ENCODE assay signal across 12 cellular contexts in genomic region chr18:3513481-3513880, GRCh38.
DNase-seq lines count a peak whose midpoint lies in the region; ATAC-seq and TF ChIP-seq lines count a peak whose summit lies in the region.
"Had no signal": no experiment of that assay in that cellular context is flagged by ENCODE, and none has a peak within 500 bp of the region (broad histone marks: within the 10 kb centered on the region; RNA-seq: fewer than 3 reads in every experiment).

No MANE protein-coding gene starts in this region.

- H3K27me3 ChIP-seq in parathyroid adenoma (ENCODE audit: control insufficient read depth, insufficient read depth, low read length), result no peaks in the 10 kb centered on the region
- H3K27me3 ChIP-seq: right atrium auricular region had no signal

- no peak for TF ChIP-seq CTCF in parathyroid adenoma (IDR thresholded peaks at IDR 0.05)

- H3K9ac ChIP-seq in parathyroid adenoma, result no peak overlapping the region
- H3K9ac ChIP-seq: KMS-11 had no signal

- no peaks in the 10 kb centered on the region for H3K9me3 Mint-ChIP-seq in activated CD4-positive, alpha-beta T cell treated with anti-CD3 and anti-CD28 coated beads for 36 hours (ENCODE audit: low read depth)

- H3K27ac ChIP-seq in parathyroid adenoma, result no peak overlapping the region
- H3K27ac ChIP-seq: KMS-11, right atrium auricular region had no signal

- H3K4me3 ChIP-seq in parathyroid adenoma (ENCODE audit: low read depth, low read length), result no peak overlapping the region
- H3K4me3 ChIP-seq: right atrium auricular region had no signal

- H3K79me2 ChIP-seq in parathyroid adenoma, result no peaks in the 10 kb centered on the region

- CTCF ChIA-PET in activated CD4-positive, alpha-beta T cell treated with anti-CD3 and anti-CD28 coated beads for 36 hours (lab: Charles Lee), result interaction anchor here (0.7 to 1.3 kb wide), 2 partner anchors 16 to 146 kb away, joined by 3 read pairs; no protein-coding TSS in a partner anchor

- POLR2A ChIA-PET in activated CD4-positive, alpha-beta T cell treated with anti-CD3 and anti-CD28 coated beads for 36 hours (lab: Charles Lee), result no interaction called here

- H3K4me3 Mint-ChIP-seq in activated CD4-positive, alpha-beta T cell treated with anti-CD3 and anti-CD28 coated beads for 36 hours, result no peak overlapping the region

- no peaks in the 10 kb centered on the region for H3K36me3 ChIP-seq in parathyroid adenoma (ENCODE audit: control insufficient read depth, insufficient read depth, low read length)
- H3K36me3 ChIP-seq: right atrium auricular region had no signal

- H3K9me3 ChIP-seq in parathyroid adenoma (ENCODE audit: control insufficient read depth, low read length), result no peaks in the 10 kb centered on the region
- H3K9me3 ChIP-seq: right atrium auricular region had no signal

- ATAC-seq in activated CD4-positive, alpha-beta T cell treated with anti-CD3 and anti-CD28 coated beads for 36 hours, result peak; percentile 25
- ATAC-seq in GM21825 (IDR thresholded peaks at IDR 0.05; ENCODE audit: unreplicated experiment), result peak; percentile 60
- peak; percentile 73 for ATAC-seq in HG03378 (IDR thresholded peaks at IDR 0.05; ENCODE audit: unreplicated experiment)
- no peak for ATAC-seq in HG02840 (IDR thresholded peaks at IDR 0.05; ENCODE audit: low FRiP score, unreplicated experiment)

- intact Hi-C loops in activated CD4-positive, alpha-beta T cell treated with anti-CD3 and anti-CD28 coated beads for 36 hours (cut with DNase I, micrococcal nuclease), result no loop called here

- no peak overlapping the region for H3K4me2 ChIP-seq in parathyroid adenoma (ENCODE audit: low read length)
- H3K4me2 ChIP-seq: KMS-11 had no signal

- no peaks in the 10 kb centered on the region for H3K36me3 Mint-ChIP-seq in activated CD4-positive, alpha-beta T cell treated with anti-CD3 and anti-CD28 coated beads for 36 hours (ENCODE audit: low read depth)

- peaks cover 2% of the 10 kb centered on the region for H3K27me3 Mint-ChIP-seq in activated CD4-positive, alpha-beta T cell treated with anti-CD3 and anti-CD28 coated beads for 36 hours

- DNase-seq in activated CD4-positive, alpha-beta T cell treated with anti-CD3 and anti-CD28 coated beads for 36 hours, result no peak
- no peak for DNase-seq in activated CD4-positive, alpha-beta T cell treated with anti-CD3 and anti-CD28 coated beads for 4 hours
- no peak for DNase-seq in MV-4-11 (lab: John Stamatoyannopoulos, UW)
- DNase-seq in NOMO-1 treated with dmso at 0.1 percent for 144 hours (lab: John Stamatoyannopoulos, UW; ENCODE audit: unreplicated experiment), result no peak
- DNase-seq: 8988T, dermis blood vessel endothelial cell had no signal

- H3K27ac Mint-ChIP-seq in activated CD4-positive, alpha-beta T cell treated with anti-CD3 and anti-CD28 coated beads for 36 hours, result no peak overlapping the region

- peak overlapping the region; percentile 11 for H2AFZ ChIP-seq in parathyroid adenoma

- H3K4me1 Mint-ChIP-seq in activated CD4-positive, alpha-beta T cell treated with anti-CD3 and anti-CD28 coated beads for 36 hours, result peaks cover 25% of the 10 kb centered on the region

- H3K4me1 ChIP-seq in parathyroid adenoma, result peaks cover 13% of the 10 kb centered on the region
- H3K4me1 ChIP-seq: right atrium auricular region had no signal
